Comparison of ENCODE assay signal across 13 cellular contexts in the genomic region with DNA sequence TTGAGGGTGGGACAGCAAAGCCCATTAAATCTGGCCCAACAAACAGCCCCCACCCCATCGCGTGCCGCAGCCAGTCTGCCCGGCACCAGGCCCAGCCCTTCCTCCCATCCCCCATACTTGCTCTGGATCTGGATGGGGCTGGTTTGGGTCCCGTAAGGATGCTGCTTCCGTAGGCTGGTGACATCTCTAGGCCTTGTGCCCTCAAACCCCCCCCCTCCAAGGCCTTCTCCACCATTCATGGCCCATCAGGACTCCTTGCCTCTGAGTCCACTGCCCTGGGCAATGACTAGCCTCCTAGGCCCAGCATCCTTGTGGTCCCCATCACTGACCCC. TPM values are rescaled to one million over a fixed set of nuclear protein-coding genes. Genes with fewer than 3 reads are reported as not detected.
DNase-seq lines count a peak whose midpoint lies in the region; ATAC-seq, FAIRE-seq and TF ChIP-seq lines count a peak whose summit lies in the region.
"Had no signal": no experiment of that assay in that cellular context is flagged by ENCODE, and none has a peak within 500 bp of the region (broad histone marks: within the 10 kb centered on the region; RNA-seq: fewer than 3 reads in every experiment).

No MANE protein-coding gene starts in this region.

- H3K4me1 ChIP-seq in keratinocyte (ENCODE audit: control insufficient read depth, extremely low read depth, insufficient read depth, low read length) = peaks cover 28% of the 10 kb centered on the region
- H3K4me1 ChIP-seq in thyroid gland = peaks cover 14 to 25% of the 10 kb centered on the region in 2 donors

- H3K9me3 Mint-ChIP-seq in activated T-cell treated with anti-CD3 and anti-CD28 coated beads, Interleukin-2, amount 50 U/mL, for 4 hours = no peaks in the 10 kb centered on the region
- H3K9me3 Mint-ChIP-seq in activated B cell treated with CpG ODN at 0.5 μM for 24 hours = no peaks in the 10 kb centered on the region

- H4K20me1 ChIP-seq in keratinocyte (ENCODE audit: control insufficient read depth, extremely low read depth, insufficient read depth, low read length) = peaks cover 5% of the 10 kb centered on the region

- dilution Hi-C loops in keratinocyte (cut with MboI; ENCODE audit: extremely low pct_ligation_motif_present, low sequenced_read_pairs) = no loop called here

- no peak for DNase-seq in activated T-cell treated with anti-CD3 and anti-CD28 coated beads, Interleukin-2, amount 50 U/mL, for 4 hours
- no peak for DNase-seq in activated T-cell treated with anti-CD3 and anti-CD28 coated beads, Interleukin-2, amount 50 U/mL, for 48 hours
- DNase-seq in activated B cell treated with CpG ODN at 0.5 μM for 24 hours (no peak), keratinocyte (ENCODE audit: low read depth, low spot score) (no peak), thyroid gland (no peak), retina (no peak), NCI-H446 (lab: John Stamatoyannopoulos, UW) (no peak)
- DNase-seq: gastrocnemius medialis, NCI-H446 treated with DMSO at 0.1 percent for 48 hours had no signal

- peak overlapping the region; percentile 87 for H3K9ac ChIP-seq in keratinocyte (ENCODE audit: control insufficient read depth, extremely low read depth, insufficient read depth, low read length)

- POLR2A ChIA-PET in activated B cell treated with CpG ODN at 0.5 μM for 24 hours (lab: Charles Lee) = interaction anchor here (1.3 to 1.8 kb wide), 3 partner anchors 13 to 58 kb away, joined by 4 to 9 read pairs (median 5); no protein-coding TSS in a partner anchor

- H3K36me3 ChIP-seq in keratinocyte (ENCODE audit: control insufficient read depth in 2 of 2, extremely low read depth in 1 of 2, insufficient read depth in 2 of 2, low read length in 2 of 2) (peaks cover 5 to 19% of the 10 kb centered on the region in 2 experiments), thyroid gland (no peaks in the 10 kb centered on the region)
- H3K36me3 ChIP-seq: gastrocnemius medialis had no signal

- no peaks in the 10 kb centered on the region for H3K9me1 ChIP-seq in keratinocyte (ENCODE audit: control insufficient read depth, extremely low read depth, insufficient read depth, low read length)

- H3K27me3 ChIP-seq in keratinocyte (ENCODE audit: control insufficient read depth, extremely low read depth, insufficient read depth, low read length) (no peaks in the 10 kb centered on the region), thyroid gland (no peaks in the 10 kb centered on the region)

- H2AFZ ChIP-seq in keratinocyte (ENCODE audit: control insufficient read depth, low read length) = no peak overlapping the region

- peak overlapping the region; percentile 89 for H3K27ac ChIP-seq in keratinocyte (ENCODE audit: control insufficient read depth, insufficient read depth, low read length)
- H3K27ac ChIP-seq in thyroid gland = peak overlapping the region; percentile 50 to 79 (median 58)

- no peak overlapping the region for H3K4me3 ChIP-seq in keratinocyte (ENCODE audit: control insufficient read depth in 2 of 3, extremely low read depth in 1 of 3, insufficient read depth in 2 of 3, low read depth in 1 of 3, low read length in 3 of 3)
- no peak overlapping the region for H3K4me3 ChIP-seq in thyroid gland (replicated peaks in 1 of 3)

- no peak for TF ChIP-seq POLR2A in thyroid gland (IDR thresholded peaks at IDR 0.05)

- CTCF ChIA-PET in activated B cell treated with CpG ODN at 0.5 μM for 24 hours (lab: Charles Lee) = interaction anchor here (1.2 kb wide), 1 partner anchor 44 kb away, joined by 4 read pairs; no protein-coding TSS in a partner anchor

- peaks cover 23% of the 10 kb centered on the region for H3K4me1 Mint-ChIP-seq in activated T-cell treated with anti-CD3 and anti-CD28 coated beads, Interleukin-2, amount 50 U/mL, for 4 hours (ENCODE audit: low read depth)
- peaks cover 32% of the 10 kb centered on the region for H3K4me1 Mint-ChIP-seq in activated B cell treated with CpG ODN at 0.5 μM for 24 hours

- peaks cover 29% of the 10 kb centered on the region for H3K79me2 ChIP-seq in keratinocyte (ENCODE audit: control insufficient read depth, insufficient read depth, low read length)

- ATAC-seq in activated T-cell treated with anti-CD3 and anti-CD28 coated beads, Interleukin-2, amount 50 U/mL, for 4 hours = no peak
- ATAC-seq in activated B cell treated with CpG ODN at 0.5 μM for 24 hours (ENCODE audit: low read depth) = no peak
- ATAC-seq in GM19463 (IDR thresholded peaks at IDR 0.05; ENCODE audit: unreplicated experiment) = no peak

- no peak for FAIRE-seq in keratinocyte (lab: Jason Lieb, UNC)
- FAIRE-seq: colon had no signal

- H3K27me3 Mint-ChIP-seq in activated T-cell treated with anti-CD3 and anti-CD28 coated beads, Interleukin-2, amount 50 U/mL, for 4 hours (ENCODE audit: low read depth) = no peaks in the 10 kb centered on the region
- no peaks in the 10 kb centered on the region for H3K27me3 Mint-ChIP-seq in activated B cell treated with CpG ODN at 0.5 μM for 24 hours

- 100% methylated on average over 2 of the region's 6 CpGs; no CpG with 5 or more reads in 1 of the 2 donors for WGBS in thyroid gland, 2 donors

- peak overlapping the region; percentile 60 for H3K27ac Mint-ChIP-seq in activated B cell treated with CpG ODN at 0.5 μM for 24 hours

- H3K4me2 ChIP-seq in keratinocyte (ENCODE audit: control insufficient read depth, extremely low read depth, insufficient read depth, low read depth, low read length) = no peak overlapping the region

- intact Hi-C loops in activated B cell treated with CpG ODN at 0.5 μM for 24 hours (cut with micrococcal nuclease) (no loop called here), thyroid gland (cut with DNase I) (no loop called here)

- no peak for TF ChIP-seq CTCF in activated B cell treated with CpG ODN at 0.5 μM for 24 hours (IDR thresholded peaks at IDR 0.05)
- no peak for TF ChIP-seq CTCF in keratinocyte (optimal IDR thresholded peaks at IDR 0.05 in 1 of 3, IDR thresholded peaks at IDR 0.05 in 1 of 3, conservative IDR thresholded peaks at IDR 0.05 in 1 of 3; ENCODE audit: extremely low read depth in 1 of 3, insufficient read depth in 2 of 3, low read length in 3 of 3)
- TF ChIP-seq CTCF in thyroid gland (IDR thresholded peaks at IDR 0.05) = no peak

- H3K36me3 Mint-ChIP-seq in activated T-cell treated with anti-CD3 and anti-CD28 coated beads, Interleukin-2, amount 50 U/mL, for 4 hours (ENCODE audit: insufficient read depth) = peaks cover 5% of the 10 kb centered on the region
- H3K36me3 Mint-ChIP-seq in activated B cell treated with CpG ODN at 0.5 μM for 24 hours (ENCODE audit: low read depth) = peaks cover 12% of the 10 kb centered on the region

- H3K9me3 ChIP-seq in keratinocyte (ENCODE audit: control insufficient read depth, low read depth, low read length) (no peaks in the 10 kb centered on the region), thyroid gland (no peaks in the 10 kb centered on the region)
- H3K9me3 ChIP-seq: gastrocnemius medialis had no signal

- H3K4me3 Mint-ChIP-seq in activated T-cell treated with anti-CD3 and anti-CD28 coated beads, Interleukin-2, amount 50 U/mL, for 4 hours = peak overlapping the region; percentile 59
- peak overlapping the region; percentile 52 for H3K4me3 Mint-ChIP-seq in activated B cell treated with CpG ODN at 0.5 μM for 24 hours

RNA-seq across cellular contexts. Expression of a gene that starts 0.8 kb away (rescaled TPM):
- 10 to 100 TPM; 27.0 to 31.9 (median 31.9) TPM for total RNA-seq in activated T-cell treated with anti-CD3 and anti-CD28 coated beads, Interleukin-2, amount 50 U/mL, for 4 hours
- 13.3 and 13.9 TPM in 2 replicates for total RNA-seq in activated B cell treated with CpG ODN at 0.5 μM for 24 hours
- 23.2 to 29.8 TPM (median 23.7 TPM) in 3 replicates for polyA plus RNA-seq in keratinocyte
- 17.7 TPM for polyA plus RNA-seq in keratinocyte (2011; ENCODE audit: low read depth)
- polyA plus RNA-seq in keratinocyte (2011; cell fraction: cytosol; rRNA removed) = 15.2 and 25.5 TPM in 2 replicates
- polyA plus RNA-seq in keratinocyte (2011; cell fraction: nucleus; rRNA removed) = 57.1 and 69.8 TPM in 2 replicates
- 30.2 and 48.6 TPM in 2 replicates for polyA plus RNA-seq in keratinocyte (2012; ENCODE audit: low replicate concordance)
- polyA minus RNA-seq in keratinocyte = 29.1 to 51.3 TPM (median 33.1 TPM) in 3 replicates
- 58.1 TPM for polyA minus RNA-seq in keratinocyte (2011; cell fraction: cytosol; rRNA and poly(A)+ RNA removed)
- polyA minus RNA-seq in keratinocyte (2011; cell fraction: nucleus; rRNA and poly(A)+ RNA removed) = 67.7 and 69.3 TPM in 2 replicates
- 10 to 100 TPM; 11.9 to 21.3 (median 13.9) TPM for total RNA-seq in thyroid gland

RNA-seq across cellular contexts. Expression of a gene that starts 41.3 kb away (rescaled TPM):
- total RNA-seq in activated T-cell treated with anti-CD3 and anti-CD28 coated beads, Interleukin-2, amount 50 U/mL, for 4 hours = 1 to 10 TPM; 5.7 to 6.8 (median 6.0) TPM
- 31.5 and 39.2 TPM in 2 replicates for total RNA-seq in activated B cell treated with CpG ODN at 0.5 μM for 24 hours
- polyA plus RNA-seq in keratinocyte = 0.02 to 0.05 TPM (median 0.03 TPM) in 3 replicates
- not detected for polyA plus RNA-seq in keratinocyte (2011; ENCODE audit: low read depth)
- 0.04 TPM in 1 of 2 replicates, not detected in the other for polyA plus RNA-seq in keratinocyte (2011; cell fraction: cytosol; rRNA removed)
- 0.12 TPM in 1 of 2 replicates, not detected in the other for polyA plus RNA-seq in keratinocyte (2011; cell fraction: nucleus; rRNA removed)
- not detected in 2 replicates for polyA plus RNA-seq in keratinocyte (2012; ENCODE audit: low replicate concordance)
- not detected in 3 replicates for polyA minus RNA-seq in keratinocyte
- polyA minus RNA-seq in keratinocyte (2011; cell fraction: cytosol; rRNA and poly(A)+ RNA removed) = not detected
- not detected in 2 replicates for polyA minus RNA-seq in keratinocyte (2011; cell fraction: nucleus; rRNA and poly(A)+ RNA removed)
- total RNA-seq in thyroid gland = 10 to 100 TPM in 2 of 4 donors, 1 to 10 TPM in 2; 5.5 to 19.8 (median 10.5) TPM

RNA-seq across cellular contexts. Expression of a gene that starts 53.4 kb away (rescaled TPM):
- total RNA-seq in activated T-cell treated with anti-CD3 and anti-CD28 coated beads, Interleukin-2, amount 50 U/mL, for 4 hours = not detected
- total RNA-seq in activated B cell treated with CpG ODN at 0.5 μM for 24 hours (not detected in 2 replicates), thyroid gland (not detected)
- polyA plus RNA-seq in keratinocyte = 0.02 to 0.04 TPM in 2 of 3 replicates, not detected in the other
- 0.07 TPM for polyA plus RNA-seq in keratinocyte (2011; ENCODE audit: low read depth)
- polyA plus RNA-seq in keratinocyte (2011; cell fraction: cytosol; rRNA removed) = 0.03 TPM in 1 of 2 replicates, not detected in the other
- 0.08 and 0.14 TPM in 2 replicates for polyA plus RNA-seq in keratinocyte (2011; cell fraction: nucleus; rRNA removed)
- 0.27 TPM in 1 of 2 replicates, not detected in the other for polyA plus RNA-seq in keratinocyte (2012; ENCODE audit: low replicate concordance)
- polyA minus RNA-seq in keratinocyte = not detected in 3 replicates
- polyA minus RNA-seq in keratinocyte (2011; cell fraction: cytosol; rRNA and poly(A)+ RNA removed) = not detected
- polyA minus RNA-seq in keratinocyte (2011; cell fraction: nucleus; rRNA and poly(A)+ RNA removed) = 0.31 and 0.32 TPM in 2 replicates
- total RNA-seq: gastrocnemius medialis; sciatic nerve; T-helper 2 cell treated with Interferon-gamma antibody and Interleukin-4, amounts not matched to agents 100 ng/mL and 5 ng/mL, for 36 hours had no signal
